9 cellular contexts compared by ENCODE assay signal in the genomic region with DNA sequence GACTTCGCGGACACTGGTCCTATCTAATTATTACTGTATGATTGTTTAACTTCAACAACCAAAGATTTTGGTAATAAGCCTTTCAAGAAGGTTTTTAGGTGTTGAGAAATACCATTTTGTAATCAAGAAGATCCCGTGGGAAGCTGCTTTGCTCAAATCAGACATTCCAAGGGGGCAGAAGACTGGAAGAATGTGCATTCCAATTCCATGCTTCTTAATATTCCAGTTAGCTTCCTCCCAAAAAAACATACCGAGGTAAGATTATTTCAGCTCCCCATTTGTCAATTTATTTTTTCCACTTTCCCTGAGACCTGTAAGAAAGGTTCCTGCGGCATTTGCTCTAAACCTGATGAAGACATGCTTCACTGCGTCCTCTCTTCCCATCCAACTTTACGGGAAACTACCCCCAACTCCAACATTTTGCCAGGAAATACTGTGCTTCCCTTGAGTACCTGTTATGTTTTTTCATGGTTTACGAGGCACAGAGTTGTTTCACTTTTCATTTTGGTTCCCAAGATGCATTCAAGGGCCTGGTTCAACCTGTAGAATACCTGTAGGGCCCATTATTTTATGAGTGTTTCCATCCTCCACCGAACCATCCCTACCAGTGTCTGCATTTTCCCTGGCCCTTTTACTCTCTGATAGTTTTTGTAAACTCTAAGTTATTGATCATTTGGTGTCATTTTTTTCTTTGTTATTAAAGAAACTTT. TPM values are rescaled to one million over a fixed set of nuclear protein-coding genes. Genes with fewer than 3 reads are reported as not detected.
DNase-seq lines count a peak whose midpoint lies in the region; ATAC-seq, FAIRE-seq and TF ChIP-seq lines count a peak whose summit lies in the region.
"Had no signal": no experiment of that assay in that cellular context is flagged by ENCODE, and none has a peak within 500 bp of the region (broad histone marks: within the 10 kb centered on the region; RNA-seq: fewer than 3 reads in every experiment).

No MANE protein-coding gene starts in this region.

- no peak overlapping the region for H2BK15ac ChIP-seq in mesenchymal stem cell (ENCODE audit: low read depth, poor library complexity, severe bottlenecking)

- no peaks in the 10 kb centered on the region for H3K9me2 ChIP-seq in MM.1S (replicated peaks; ENCODE audit: insufficient read depth, low read length)

- H3K27ac ChIP-seq in MM.1S (ENCODE audit: low read length) (no peak overlapping the region), mesenchymal stem cell (ENCODE audit: low read length, poor library complexity, severe bottlenecking) (peak overlapping the region; percentile 72), tibial artery (peak overlapping the region; percentile 99)

- peak overlapping the region; percentile 54 for H3K4me2 ChIP-seq in MM.1S (ENCODE audit: low read depth, low read length)
- peak overlapping the region; percentile 57 for H3K4me2 ChIP-seq in mesenchymal stem cell (ENCODE audit: low read length, poor library complexity, severe bottlenecking)

- no peak for ATAC-seq in left lobe of liver

- H4K20me1 ChIP-seq in MM.1S (ENCODE audit: insufficient read depth, low read length): no peaks in the 10 kb centered on the region

- H3K14ac ChIP-seq in mesenchymal stem cell (ENCODE audit: low read length in 2 of 2): no peak overlapping the region

- intact Hi-C loops in tibial artery (cut with DNase I; ENCODE audit: low total_unique reads): no loop called here

- H3K9ac ChIP-seq in MM.1S (ENCODE audit: low read length) (peak overlapping the region; percentile 25; the same call in 1 of the 2 replicates), mesenchymal stem cell (ENCODE audit: low read length) (peak overlapping the region; percentile 98)

- H3K36me3 ChIP-seq in MM.1S (replicated peaks; ENCODE audit: insufficient read depth, low read length) (no peaks in the 10 kb centered on the region), bronchial epithelial cell (ENCODE audit: control insufficient read depth, insufficient read depth, low read length) (no peaks in the 10 kb centered on the region), mesenchymal stem cell (ENCODE audit: control insufficient read depth in 1 of 2, insufficient read depth in 2 of 2, low read depth in 1 of 2, low read length in 2 of 2) (peaks cover 0 to 3% of the 10 kb centered on the region in 2 experiments), tibial artery (peaks cover 0 to 2% (median 0%) of the 10 kb centered on the region in 3 donors)

- H2AFZ ChIP-seq in MM.1S (ENCODE audit: low read length) (peak overlapping the region; percentile 69), mesenchymal stem cell (ENCODE audit: low read depth, low read length) (no peak overlapping the region)

- no peak overlapping the region for H4K8ac ChIP-seq in mesenchymal stem cell (ENCODE audit: low read length)

- H2AK5ac ChIP-seq in mesenchymal stem cell (ENCODE audit: low read length, severe bottlenecking): peak overlapping the region; percentile 79

- no peak overlapping the region for H3K23ac ChIP-seq in mesenchymal stem cell (ENCODE audit: low read length in 2 of 2)

- no peaks in the 10 kb centered on the region for H3K9me3 ChIP-seq in MM.1S (replicated peaks; ENCODE audit: insufficient read depth, low read length)
- no peaks in the 10 kb centered on the region for H3K9me3 ChIP-seq in mesenchymal stem cell (ENCODE audit: control insufficient read depth, low read length)
- H3K9me3 ChIP-seq in tibial artery: no peaks in the 10 kb centered on the region

- H2BK12ac ChIP-seq in mesenchymal stem cell (ENCODE audit: low read length in 2 of 2): no peak overlapping the region

- DNase-seq in MM.1S (peak; percentile 8), bronchial epithelial cell (ENCODE audit: low read depth) (no peak), mesenchymal stem cell (peak; percentile 56), tibial artery (no peak), DMS153 (lab: John Stamatoyannopoulos, UW) (no peak), NCI-H2227 (lab: John Stamatoyannopoulos, UW; ENCODE audit: unreplicated experiment) (no peak), left lobe of liver (ENCODE audit: low spot score) (no peak)
- DNase-seq: activated CD4-positive, alpha-beta T cell treated with anti-CD3 and anti-CD28 coated beads, Interleukin-2, amount 50 U/mL, for 1 hour had no signal

- H3K4ac ChIP-seq in mesenchymal stem cell (ENCODE audit: low read depth in 1 of 2, low read length in 2 of 2): no peak overlapping the region

- H3F3A ChIP-seq in MM.1S (ENCODE audit: insufficient read depth, low read length): no peaks in the 10 kb centered on the region

- no peaks in the 10 kb centered on the region for H3K79me2 ChIP-seq in MM.1S (ENCODE audit: low read length)

- H3K27me3 ChIP-seq in MM.1S (replicated peaks; ENCODE audit: insufficient read depth, low read length) (no peaks in the 10 kb centered on the region), bronchial epithelial cell (ENCODE audit: control insufficient read depth, insufficient read depth, low read length) (no peaks in the 10 kb centered on the region), mesenchymal stem cell (ENCODE audit: control insufficient read depth in 1 of 2, insufficient read depth in 1 of 2, low read length in 2 of 2) (no peaks in the 10 kb centered on the region), tibial artery (no peaks in the 10 kb centered on the region)

- H2BK5ac ChIP-seq in mesenchymal stem cell (ENCODE audit: low read depth, low read length, poor library complexity, severe bottlenecking): no peak overlapping the region

- no peaks in the 10 kb centered on the region for H3K79me1 ChIP-seq in mesenchymal stem cell (replicated peaks; ENCODE audit: low read length, poor library complexity, severe bottlenecking)

- 69% methylated on average over 6 of the region's 9 CpGs for WGBS in mesenchymal stem cell

- H3K18ac ChIP-seq in mesenchymal stem cell (ENCODE audit: low read depth in 1 of 2, low read length in 2 of 2): peak overlapping the region in 1 of 2 experiments; percentile 63

- H3K4me1 ChIP-seq in MM.1S (ENCODE audit: low read length): no peaks in the 10 kb centered on the region
- peaks cover 23% of the 10 kb centered on the region for H3K4me1 ChIP-seq in mesenchymal stem cell (ENCODE audit: control insufficient read depth, insufficient read depth, low read depth, low read length)
- peaks cover 0 to 74% (median 42%) of the 10 kb centered on the region in 4 donors for H3K4me1 ChIP-seq in tibial artery

- no peak for FAIRE-seq in bronchial epithelial cell (lab: Jason Lieb, UNC)
- FAIRE-seq: colon had no signal

- H2BK120ac ChIP-seq in mesenchymal stem cell (ENCODE audit: low read depth, low read length): no peak overlapping the region

- TF ChIP-seq CTCF in MM.1S (IDR thresholded peaks at IDR 0.05; ENCODE audit: low read length) (no peak), bronchial epithelial cell (IDR thresholded peaks at IDR 0.05; ENCODE audit: insufficient read depth, low read length, severe bottlenecking) (no peak), tibial artery (IDR thresholded peaks at IDR 0.05) (no peak)

- H3K4me3 ChIP-seq in MM.1S (ENCODE audit: low read length): peak overlapping the region; percentile 46; the same call in 1 of the 2 replicates
- H3K4me3 ChIP-seq in bronchial epithelial cell (ENCODE audit: low read depth, low read length): peak overlapping the region; percentile 1
- H3K4me3 ChIP-seq in mesenchymal stem cell (ENCODE audit: insufficient read depth in 1 of 2, low read depth in 1 of 2, low read length in 2 of 2): peak overlapping the region in 1 of 2 experiments; percentile 73
- peak overlapping the region; percentile 16 to 93 for H3K4me3 ChIP-seq in tibial artery

- H4K91ac ChIP-seq in mesenchymal stem cell (ENCODE audit: low read length): no peak overlapping the region

RNA-seq across cellular contexts. Expression of a gene that starts 4.0 kb away (rescaled TPM):
- total RNA-seq in bronchial epithelial cell (33.4 and 55.4 TPM in 2 replicates), left lobe of liver (80.2 TPM)
- 226 TPM for polyA plus RNA-seq in mesenchymal stem cell (2013, experiment 1 of 2)
- 232 TPM for polyA plus RNA-seq in mesenchymal stem cell (2013, experiment 2 of 2)

Comparison
In these comparisons a context has a peak if more than half of its experiments do, and no peak if none do; other contexts are left out.
1. DNase-seq: peak in MM.1S (single experiment) and mesenchymal stem cell (single experiment); none in bronchial epithelial cell (single experiment), tibial artery (0 of 2), DMS153 (single experiment), NCI-H2227 (single experiment) and left lobe of liver (single experiment).